Comparison of ENCODE assay signal across 18 cellular contexts in the genomic region with DNA sequence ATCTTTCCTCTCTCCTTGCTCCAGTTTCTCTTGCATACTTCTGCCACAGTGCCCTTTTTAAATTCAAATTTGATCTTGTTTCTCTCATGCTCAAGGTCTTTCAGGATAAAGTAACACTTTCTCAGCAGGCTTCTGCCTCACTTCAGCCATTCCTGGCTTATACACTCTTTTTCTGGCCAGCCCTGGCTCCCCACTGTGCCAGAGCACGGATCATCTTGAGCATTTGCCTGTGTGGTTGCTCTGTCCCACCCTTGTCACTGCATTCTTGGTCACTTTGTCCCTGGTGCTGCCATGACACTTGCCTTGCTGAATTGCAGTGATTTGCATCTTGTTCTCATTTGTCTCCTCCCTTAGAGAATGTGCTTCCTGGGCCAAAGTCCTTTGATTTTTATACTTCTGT.
"Had no signal": no experiment of that assay in that cellular context is flagged by ENCODE, and none has a peak within 500 bp of the region (broad histone marks: within the 10 kb centered on the region; RNA-seq: fewer than 3 reads in every experiment).

No MANE protein-coding gene starts in this region.

- H3K9me3 ChIP-seq: body of pancreas, upper lobe of left lung had no signal

- H3K4me1 ChIP-seq: body of pancreas, heart right ventricle, sigmoid colon, upper lobe of left lung had no signal

- H3K36me3 ChIP-seq: cardiac muscle cell, heart right ventricle, sigmoid colon, upper lobe of left lung had no signal

- ATAC-seq: activated CD8-positive, alpha-beta T cell treated with anti-CD3 and anti-CD28 coated beads, Interleukin-2, amount 10 ng/mL, durations not matched to agents 7 days and 5 days; activated naive CD8-positive, alpha-beta T cell treated with anti-CD3 and anti-CD28 coated beads, Interleukin-2, amount 50 U/mL, for 24 hours; body of pancreas; heart right ventricle; left cardiac atrium; stimulated activated naive CD8-positive, alpha-beta T cell treated with anti-CD3 and anti-CD28 coated beads, Interleukin-15, Interleukin-2, amounts not matched to agents 100 U/mL and 50 U/mL, for 24 hours had no signal

- H3K27ac ChIP-seq: body of pancreas, cardiac muscle cell, heart right ventricle, sigmoid colon, upper lobe of left lung, VCaP had no signal

- H3K27me3 ChIP-seq: body of pancreas, cardiac muscle cell, heart right ventricle, sigmoid colon, upper lobe of left lung had no signal

- DNase-seq: activated CD4-positive, alpha-beta T cell treated with anti-CD3 and anti-CD28 coated beads, Interleukin-2, amount 10 ng/mL, durations not matched to agents 7 days and 5 days; activated CD4-positive, CD25-positive, alpha-beta regulatory T cell treated with anti-CD3 and anti-CD28 coated beads, Interleukin-2, amount 50 U/mL, for 72 hours; activated CD8-positive, alpha-beta T cell treated with anti-CD3 and anti-CD28 coated beads, Interleukin-2, amount 10 ng/mL, durations not matched to agents 7 days and 5 days; activated gamma-delta T cell; activated naive CD4-positive, alpha-beta T cell treated with anti-CD3 and anti-CD28 coated beads, Interleukin-2, amount 50 U/mL, for 16 hours; activated naive CD8-positive, alpha-beta T cell treated with anti-CD3 and anti-CD28 coated beads, Interleukin-2, amount 50 U/mL, for 24 hours; body of pancreas; heart right ventricle; islet precursor cell; left cardiac atrium; nephron progenitor cell; retina; sigmoid colon; stimulated activated CD4-positive, alpha-beta T cell treated with anti-CD3 and anti-CD28 coated beads, Interleukin-4, amount 100 ng/mL, for 24 hours; stimulated activated naive CD8-positive, alpha-beta T cell treated with anti-CD3 and anti-CD28 coated beads, Interleukin-15, Interleukin-2, amounts not matched to agents 100 U/mL and 50 U/mL, for 24 hours; upper lobe of left lung had no signal

- H3K4me3 ChIP-seq: body of pancreas, cardiac muscle cell, heart right ventricle, sigmoid colon, upper lobe of left lung had no signal
